ENCODE assay signal across 25 cellular contexts in genomic region chr17:67212231-67212630, GRCh38. TPM values are rescaled to one million over a fixed set of nuclear protein-coding genes. Genes with fewer than 3 reads are reported as not detected.
A peak's percentile ranks its signal among the peaks of the same experiment; 100 is the strongest.
DNase-seq lines count a peak whose midpoint lies in the region; TF ChIP-seq lines count a peak whose summit lies in the region.
"Had no signal": no experiment of that assay in that cellular context is flagged by ENCODE, and none has a peak within 500 bp of the region (broad histone marks: within the 10 kb centered on the region; RNA-seq: fewer than 3 reads in every experiment).

No MANE protein-coding gene starts in this region.

- H3K36me3 ChIP-seq in skeletal muscle satellite cell (ENCODE audit: insufficient read depth, low read length), result peaks cover 9% of the 10 kb centered on the region
- H3K36me3 ChIP-seq in right atrium auricular region, result peaks cover 12% of the 10 kb centered on the region
- H3K36me3 ChIP-seq in colonic mucosa, result no peaks in the 10 kb centered on the region
- H3K36me3 ChIP-seq: pancreas, uterus had no signal

- H3K4me3 Mint-ChIP-seq in CD14-positive monocyte, result no peak overlapping the region
- H3K4me3 Mint-ChIP-seq: activated B cell treated with CpG ODN at 0.5 μM for 24 hours; activated CD4-positive, alpha-beta memory T cell treated with anti-CD3 and anti-CD28 coated beads for 36 hours; activated naive CD8-positive, alpha-beta T cell treated with anti-CD3 and anti-CD28 coated beads for 36 hours; central memory CD8-positive, alpha-beta T cell had no signal

- H3K4me1 ChIP-seq in skeletal muscle satellite cell (ENCODE audit: control insufficient read depth, insufficient read depth, low read length) (peaks cover 14% of the 10 kb centered on the region), right atrium auricular region (peaks cover 0 to 19% of the 10 kb centered on the region in 2 donors), colonic mucosa (no peaks in the 10 kb centered on the region)
- H3K4me1 ChIP-seq: testis, uterus had no signal

- H3K4me1 Mint-ChIP-seq in CD14-positive monocyte, result peaks cover 43% of the 10 kb centered on the region

- no peaks in the 10 kb centered on the region for H3K9me3 ChIP-seq in skeletal muscle satellite cell (replicated peaks; ENCODE audit: low read length)
- H3K9me3 ChIP-seq in right atrium auricular region, result no peaks in the 10 kb centered on the region
- no peaks in the 10 kb centered on the region for H3K9me3 ChIP-seq in colonic mucosa
- H3K9me3 ChIP-seq: gastrocnemius medialis, pancreas, testis, uterus had no signal

- CTCF ChIA-PET in RWPE1 (lab: Yijun Ruan, JAX), result interaction anchor here (1.0 kb wide), 1 partner anchor 11 kb away, joined by 4 read pairs; no protein-coding TSS in a partner anchor

- H3K4me2 ChIP-seq in skeletal muscle satellite cell (ENCODE audit: low read length), result peak overlapping the region; percentile 45

- intact Hi-C loops in CD14-positive monocyte (cut with micrococcal nuclease) (no loop called here), colonic mucosa (cut with DNase I) (no loop called here)

- H3K27me3 ChIP-seq in skeletal muscle satellite cell (ENCODE audit: control insufficient read depth, insufficient read depth, low read length) (no peaks in the 10 kb centered on the region), right atrium auricular region (no peaks in the 10 kb centered on the region), colonic mucosa (no peaks in the 10 kb centered on the region)
- H3K27me3 ChIP-seq: gastrocnemius medialis, pancreas, testis, uterus had no signal

- no peaks in the 10 kb centered on the region for H3K27me3 Mint-ChIP-seq in CD14-positive monocyte (ENCODE audit: low read depth in 3 of 3)
- H3K27me3 Mint-ChIP-seq: activated B cell treated with CpG ODN at 0.5 μM for 24 hours; activated CD4-positive, alpha-beta memory T cell treated with anti-CD3 and anti-CD28 coated beads for 36 hours; activated naive CD8-positive, alpha-beta T cell treated with anti-CD3 and anti-CD28 coated beads for 36 hours; central memory CD8-positive, alpha-beta T cell; naive thymus-derived CD8-positive, alpha-beta T cell had no signal

- DNase-seq in CD14-positive monocyte (ENCODE audit: low spot score) (no peak), RWPE1 (ENCODE audit: low spot score) (no peak), fibroblast of gingiva (ENCODE audit: low read depth) (peak; percentile 65), foreskin melanocyte (no peak), right atrium auricular region (ENCODE audit: low spot score) (no peak), colonic mucosa (no peak)
- DNase-seq: activated B cell treated with CpG ODN at 0.5 μM for 24 hours; activated CD4-positive, alpha-beta memory T cell treated with anti-CD3 and anti-CD28 coated beads for 36 hours; activated naive CD8-positive, alpha-beta T cell treated with anti-CD3 and anti-CD28 coated beads for 36 hours; DMS79 treated with DMSO at 0.1 percent for 48 hours; gastrocnemius medialis; H7; hippocampal formation; naive thymus-derived CD8-positive, alpha-beta T cell; NCI-H774; pancreas; right cardiac atrium; stimulated activated CD4-positive, alpha-beta T cell treated with anti-CD3 and anti-CD28 coated beads, Interleukin-4, amount 100 ng/mL, for 4 hours; stimulated activated naive CD4-positive, alpha-beta T cell; T-helper 9 cell; testis; uterus had no signal

- POLR2A ChIA-PET in RWPE1 (lab: Yijun Ruan, JAX; ENCODE audit: low non-redundant PET), result no interaction called here

- no peak overlapping the region for H3K9ac ChIP-seq in skeletal muscle satellite cell (ENCODE audit: low read depth, low read length)
- H3K9ac ChIP-seq in colonic mucosa (ENCODE audit: low read depth in 2 of 2, low read length in 2 of 2), result no peak overlapping the region

- no peak for TF ChIP-seq CTCF in CD14-positive monocyte (IDR thresholded peaks at IDR 0.05)
- TF ChIP-seq CTCF in RWPE1 (conservative IDR thresholded peaks at IDR 0.05; ENCODE audit: low read depth), result no peak
- no peak for TF ChIP-seq CTCF in right atrium auricular region (IDR thresholded peaks at IDR 0.05)
- TF ChIP-seq CTCF in colonic mucosa (IDR thresholded peaks at IDR 0.05), result no peak

- no peaks in the 10 kb centered on the region for H3K9me3 Mint-ChIP-seq in CD14-positive monocyte
- H3K9me3 Mint-ChIP-seq: activated B cell treated with CpG ODN at 0.5 μM for 24 hours; activated CD4-positive, alpha-beta memory T cell treated with anti-CD3 and anti-CD28 coated beads for 36 hours; activated naive CD8-positive, alpha-beta T cell treated with anti-CD3 and anti-CD28 coated beads for 36 hours; activated T-helper 2 cell treated with anti-CD3 and anti-CD28 coated beads, Interferon-gamma antibody, Interleukin-2, Interleukin-4, amounts not matched to agents 10 μg/mL and 5 μg/mL and 100 μg/mL, durations not matched to agents 14 hours and 24 hours and 36 hours; central memory CD8-positive, alpha-beta T cell; naive thymus-derived CD8-positive, alpha-beta T cell had no signal

- peaks cover 24 to 49% of the 10 kb centered on the region in 2 donors for H3K36me3 Mint-ChIP-seq in CD14-positive monocyte

- H3K27ac Mint-ChIP-seq in CD14-positive monocyte, result peak overlapping the region in 6 of 7 donors; percentile 37 to 91 (median 79)
- H3K27ac Mint-ChIP-seq: activated B cell treated with CpG ODN at 0.5 μM for 24 hours; activated CD4-positive, alpha-beta memory T cell treated with anti-CD3 and anti-CD28 coated beads for 36 hours; activated naive CD8-positive, alpha-beta T cell treated with anti-CD3 and anti-CD28 coated beads for 36 hours; activated T-helper 2 cell treated with anti-CD3 and anti-CD28 coated beads, Interferon-gamma antibody, Interleukin-2, Interleukin-4, amounts not matched to agents 10 μg/mL and 5 μg/mL and 100 μg/mL, durations not matched to agents 14 hours and 24 hours and 36 hours had no signal

- H3K27ac ChIP-seq in RWPE1 (peak overlapping the region; percentile 65), right atrium auricular region (no peak overlapping the region), colonic mucosa (no peak overlapping the region)
- H3K27ac ChIP-seq: gastrocnemius medialis, testis, uterus had no signal

- H3K4me3 ChIP-seq in skeletal muscle satellite cell (ENCODE audit: low read length) (no peak overlapping the region), right atrium auricular region (no peak overlapping the region), colonic mucosa (no peak overlapping the region)
- H3K4me3 ChIP-seq: gastrocnemius medialis, pancreas, testis, uterus had no signal

RNA-seq across cellular contexts. Expression of gene HELZ, which starts 32.8 kb away (rescaled TPM):
- 10 to 100 TPM; 24.8 to 44.1 TPM for polyA plus RNA-seq in CD14-positive monocyte
- total RNA-seq in skeletal muscle satellite cell (2012; rRNA removed), result 29.4 and 36.5 TPM in 2 replicates
- total RNA-seq in right atrium auricular region, result 10 to 100 TPM; 25.2 to 29.1 TPM
- total RNA-seq in colonic mucosa, result 10 to 100 TPM; 38.6 to 55.9 TPM
